In genomic region chr1:43979528-43980254, GRCh38 we compare ENCODE assay signal across 1 cellular context.
TF ChIP-seq lines count a peak whose summit lies in the region.

No MANE protein-coding gene starts in this region.

TF ChIP-seq in K562, 482 proteins besides CTCF, POLR2A, EP300 and RAD21 (continued from another document and continues in another):
- TF ChIP-seq NR0B1 (IDR thresholded peaks at IDR 0.05; ENCODE audit: partially characterized antibody) (no peak), ZBTB33 (CRISPR knock-in tag; IDR thresholded peaks at IDR 0.05) (0 out of 2 replicates have a peak, but pooled peaks have one; percentile 34), NCOA4 (IDR thresholded peaks at IDR 0.05; ENCODE audit: partially characterized antibody) (no peak), ARID3B (CRISPR knock-in tag; IDR thresholded peaks at IDR 0.05; ENCODE audit: borderline replicate concordance) (no peak), E2F6 (IDR thresholded peaks at IDR 0.05; ENCODE audit: borderline replicate concordance in 1 of 2, extremely low read depth in 1 of 2, insufficient read depth in 1 of 2, insufficient read length in 1 of 2, low read depth in 1 of 2, low read length in 1 of 2, poor library complexity in 1 of 2, severe bottlenecking in 1 of 2) (peak; percentile 80 to 81), MAZ (CRISPR knock-in tag; conservative IDR thresholded peaks at IDR 0.05 in 1 of 2, IDR thresholded peaks at IDR 0.05 in 1 of 2) (0 out of 4 replicates have a peak, but pooled peaks of 1 of the 2 experiments have one; percentile 16), ZZZ3 (IDR thresholded peaks at IDR 0.05) (no peak), ZNF592 (IDR thresholded peaks at IDR 0.05) (peak; percentile 69), MLX (CRISPR knock-in tag; conservative IDR thresholded peaks at IDR 0.05) (no peak), MEF2A (IDR thresholded peaks at IDR 0.05; ENCODE audit: control insufficient read depth, low read depth, low read length) (no peak), NFIC (IDR thresholded peaks at IDR 0.05) (peak; percentile 45; the same call in 1 of the 2 replicates), SETDB1 (IDR thresholded peaks at IDR 0.05; ENCODE audit: low read length) (no peak), ETV5 (CRISPR knock-in tag; IDR thresholded peaks at IDR 0.05; ENCODE audit: low read depth) (no peak), TAF1 (IDR thresholded peaks at IDR 0.05; ENCODE audit: control insufficient read depth, extremely low read depth, insufficient read depth, low read length, severe bottlenecking) (peak; percentile 17), ZBTB17 (CRISPR knock-in tag; IDR thresholded peaks at IDR 0.05) (no peak), MLLT1 (IDR thresholded peaks at IDR 0.05) (0 out of 4 replicates have a peak, but pooled peaks of 1 of the 2 experiments have one; percentile 22), MXD1 (CRISPR knock-in tag; IDR thresholded peaks at IDR 0.05; ENCODE audit: borderline replicate concordance, poor library complexity, severe bottlenecking) (peak; percentile 40), ZNF644 (tag; IDR thresholded peaks at IDR 0.05; ENCODE audit: low read depth) (no peak), ZBTB43 (CRISPR knock-in tag; IDR thresholded peaks at IDR 0.05) (no peak), KLF16 (IDR thresholded peaks at IDR 0.05) (no peak), SMAD4 (CRISPR knock-in tag; conservative IDR thresholded peaks at IDR 0.05) (peak; percentile 40; the same call in 1 of the 2 replicates), ATF6 (CRISPR knock-in tag; IDR thresholded peaks at IDR 0.05) (0 out of 2 replicates have a peak, but pooled peaks have one; percentile 62), USF2 (CRISPR knock-in tag; IDR thresholded peaks at IDR 0.05) (peak; percentile 67), LARP7 (IDR thresholded peaks at IDR 0.05) (no peak), PPARD (CRISPR knock-in tag; IDR thresholded peaks at IDR 0.05) (no peak), THRB (CRISPR knock-in tag; conservative IDR thresholded peaks at IDR 0.05) (peak; percentile 30; the same call in 1 of the 2 replicates), PRPF4 (IDR thresholded peaks at IDR 0.05; ENCODE audit: insufficient read depth, low read depth, low read length, poor library complexity, severe bottlenecking) (peak; percentile 40), ZFX (CRISPR knock-in tag; IDR thresholded peaks at IDR 0.05) (0 out of 2 replicates have a peak, but pooled peaks have one; percentile 46), TCF3 (CRISPR knock-in tag; IDR thresholded peaks at IDR 0.05) (0 out of 2 replicates have a peak, but pooled peaks have one; percentile 22), NFXL1 (CRISPR knock-in tag; IDR thresholded peaks at IDR 0.05) (no peak), HDGF (IDR thresholded peaks at IDR 0.05) (peak; percentile 96), SMARCA4 (IDR thresholded peaks at IDR 0.05) (peak; percentile 40; the same call in 1 of the 2 replicates), ZNF586 (CRISPR knock-in tag; conservative IDR thresholded peaks at IDR 0.05) (no peak), ZNF655 (CRISPR knock-in tag; IDR thresholded peaks at IDR 0.05) (no peak), MEIS2 (IDR thresholded peaks at IDR 0.05; ENCODE audit: partially characterized antibody) (no peak), EWSR1 (IDR thresholded peaks at IDR 0.05; ENCODE audit: borderline replicate concordance, low read depth, partially characterized antibody) (no peak), ZFP1 (CRISPR knock-in tag; IDR thresholded peaks at IDR 0.05) (no peak), CREB1 (IDR thresholded peaks at IDR 0.05) (no peak), CREB1 (CRISPR knock-in tag; IDR thresholded peaks at IDR 0.05) (peak; percentile 13; the same call in 1 of the 2 replicates)
